In genomic region chr19:18756896-18757295, GRCh38 we compare ENCODE assay signal across 27 cellular contexts. TPM values are rescaled to one million over a fixed set of nuclear protein-coding genes. Genes with fewer than 3 reads are reported as not detected.
DNase-seq lines count a peak whose midpoint lies in the region; ATAC-seq and TF ChIP-seq lines count a peak whose summit lies in the region.
"Had no signal": no experiment of that assay in that cellular context is flagged by ENCODE, and none has a peak within 500 bp of the region (broad histone marks: within the 10 kb centered on the region; RNA-seq: fewer than 3 reads in every experiment).

No MANE protein-coding gene starts in this region.

- intact Hi-C loops in stomach (cut with DNase I; ENCODE audit: low total_unique reads): no loop called here

- H3K27ac ChIP-seq in epithelial cell of prostate (peak overlapping the region; percentile 91), stomach (no peak overlapping the region)
- H3K27ac ChIP-seq: body of pancreas, coronary artery, neural progenitor cell, right atrium auricular region, thyroid gland had no signal

- ATAC-seq in GM21737 (IDR thresholded peaks at IDR 0.05; ENCODE audit: unreplicated experiment): no peak
- ATAC-seq: activated CD8-positive, alpha-beta T cell treated with anti-CD3 and anti-CD28 coated beads, Interleukin-2, amount 10 ng/mL, durations not matched to agents 7 days and 5 days; activated T-cell treated with anti-CD3 and anti-CD28 coated beads, Interleukin-2, amount 50 U/mL, for 72 hours; body of pancreas; left colon; mucosa of descending colon; stimulated activated memory B cell treated with anti-CD40 and anti-IgM and Interleukin-4, amounts not matched to agents 10 μg/mL and 1 μg/mL and 100 μg/mL, for 72 hours had no signal

- no peak overlapping the region for H3K4me3 ChIP-seq in stomach
- H3K4me3 ChIP-seq: body of pancreas, coronary artery, mucosa of descending colon, neural progenitor cell, right atrium auricular region, thyroid gland had no signal

- no peak for TF ChIP-seq EP300 in stomach (IDR thresholded peaks at IDR 0.05)

- peaks cover 5 to 36% (median 26%) of the 10 kb centered on the region in 4 donors for H3K36me3 ChIP-seq in stomach
- H3K36me3 ChIP-seq: neural progenitor cell, thyroid gland had no signal

- H3K9me3 ChIP-seq in stomach: no peaks in the 10 kb centered on the region
- H3K9me3 ChIP-seq: body of pancreas, mucosa of descending colon, right atrium auricular region, thyroid gland had no signal

- peak; percentile 47 for DNase-seq in NCI-H2171 treated with DMSO at 0.1 percent for 48 hours (lab: John Stamatoyannopoulos, UW)
- DNase-seq in NCI-H2171 (lab: John Stamatoyannopoulos, UW): no peak
- DNase-seq in NCI-H345 (lab: John Stamatoyannopoulos, UW): peak; percentile 85
- peak; percentile 36 for DNase-seq in epithelial cell of prostate (ENCODE audit: low read depth, low spot score)
- peak; percentile 46 for DNase-seq in stomach
- no peak for DNase-seq in nucleus accumbens (lab: John Stamatoyannopoulos, UW)
- DNase-seq in activated naive CD4-positive, alpha-beta T cell treated with anti-CD3 and anti-CD28 coated beads, Interleukin-2, amount 50 U/mL, for 16 hours: no peak
- DNase-seq: activated CD4-positive, CD25-positive, alpha-beta regulatory T cell; activated CD8-positive, alpha-beta T cell treated with anti-CD3 and anti-CD28 coated beads, Interleukin-2, amount 10 ng/mL, durations not matched to agents 7 days and 5 days; activated T-cell treated with anti-CD3 and anti-CD28 coated beads, Interleukin-2, amount 50 U/mL, for 72 hours; body of pancreas; C1 segment of cervical spinal cord; DMS 273 treated with DMSO at 0.1 percent for 48 hours; foreskin fibroblast; GOT3; left colon; NCI-H446; Right ventricle myocardium superior; stimulated activated CD4-positive, alpha-beta T cell treated with anti-CD3 and anti-CD28 coated beads, Interleukin-15, amount 100 ng/mL, for 24 hours; thyroid gland had no signal

- WGBS in stomach, 5 donors: 35 to 57% (median 43%) methylated on average over 8 to 16 of the region's 16 CpGs

- H3K27me3 ChIP-seq in stomach: no peaks in the 10 kb centered on the region
- H3K27me3 ChIP-seq: body of pancreas, neural progenitor cell, right atrium auricular region, thyroid gland had no signal

- H3K4me1 ChIP-seq in stomach: peaks cover 13 to 26% (median 16%) of the 10 kb centered on the region in 4 donors
- H3K4me1 ChIP-seq: neural progenitor cell had no signal

- TF ChIP-seq CTCF in stomach (IDR thresholded peaks at IDR 0.05): no peak

- TF ChIP-seq POLR2A in stomach (IDR thresholded peaks at IDR 0.05): no peak

RNA-seq across cellular contexts. Expression of gene COMP, which starts 34.2 kb away (rescaled TPM):
- total RNA-seq in stomach: 1 to 10 TPM in 1 of 5 donors, not detected in 4; 1.4 TPM
- polyA plus RNA-seq in stomach: 1 to 10 TPM in 2 of 3 donors, under 1 TPM in 1; 0.62 to 4.1 (median 1.8) TPM
- total RNA-seq: activated CD8-positive, alpha-beta T cell treated with anti-CD3 and anti-CD28 coated beads, Interleukin-2, amount 10 ng/mL, durations not matched to agents 7 days and 5 days; activated T-cell treated with anti-CD3 and anti-CD28 coated beads, Interleukin-2, amount 50 U/mL, for 72 hours; left colon; Right ventricle myocardium superior; T-helper 2 cell treated with Interferon-gamma antibody and Interleukin-4, amounts not matched to agents 100 ng/mL and 5 ng/mL, for 36 hours had no signal

Comparison
In these comparisons a context has a peak if more than half of its experiments do, and no peak if none do; other contexts are left out.
1. DNase-seq: peak in NCI-H2171 treated with DMSO at 0.1 percent for 48 hours (single experiment), NCI-H345 (single experiment), epithelial cell of prostate (single experiment) and stomach (single experiment); none in NCI-H2171 (single experiment), nucleus accumbens (0 of 56) and activated naive CD4-positive, alpha-beta T cell treated with anti-CD3 and anti-CD28 coated beads, Interleukin-2, amount 50 U/mL, for 16 hours (single experiment).